23 cellular contexts compared by ENCODE assay signal in genomic region chrX:39451061-39451460, GRCh38.
"Had no signal": no experiment of that assay in that cellular context is flagged by ENCODE, and none has a peak within 500 bp of the region (broad histone marks: within the 10 kb centered on the region; RNA-seq: fewer than 3 reads in every experiment).

No MANE protein-coding gene starts in this region.

- H3K36me3 ChIP-seq: colonic mucosa, gastrocnemius medialis, left ventricle myocardium inferior, neural progenitor cell, suprapubic skin, tibial artery had no signal

- H3K4me3 ChIP-seq: body of pancreas, colonic mucosa, gastrocnemius medialis, left ventricle myocardium inferior, neural progenitor cell, suprapubic skin, tibial artery had no signal

- H3K9me3 Mint-ChIP-seq: activated naive CD4-positive, alpha-beta T cell treated with anti-CD3 and anti-CD28 coated beads, Interleukin-2, amount 50 U/mL, for 24 hours; activated T-helper 17 cell treated with anti-CD3 and anti-CD28 coated beads, Interleukin-2, amount 50 U/mL, for 72 hours had no signal

- H3K4me1 ChIP-seq: body of pancreas, colonic mucosa, gastrocnemius medialis, left ventricle myocardium inferior, neural progenitor cell, suprapubic skin, tibial artery had no signal

- H3K27ac ChIP-seq: body of pancreas, colonic mucosa, gastrocnemius medialis, left ventricle myocardium inferior, neural progenitor cell, suprapubic skin, tibial artery had no signal

- H3K27ac Mint-ChIP-seq: activated naive CD4-positive, alpha-beta T cell treated with anti-CD3 and anti-CD28 coated beads, Interleukin-2, amount 50 U/mL, for 24 hours; activated T-helper 17 cell treated with anti-CD3 and anti-CD28 coated beads, Interleukin-2, amount 50 U/mL, for 72 hours; neural progenitor cell had no signal

- H3K4me3 Mint-ChIP-seq: activated T-helper 17 cell treated with anti-CD3 and anti-CD28 coated beads, Interleukin-2, amount 50 U/mL, for 72 hours; neural progenitor cell had no signal

- H3K27me3 Mint-ChIP-seq: activated naive CD4-positive, alpha-beta T cell treated with anti-CD3 and anti-CD28 coated beads, Interleukin-2, amount 50 U/mL, for 24 hours; activated T-helper 17 cell treated with anti-CD3 and anti-CD28 coated beads, Interleukin-2, amount 50 U/mL, for 72 hours had no signal

- H2AFZ ChIP-seq: neural progenitor cell had no signal

- H3K36me3 Mint-ChIP-seq: activated naive CD4-positive, alpha-beta T cell treated with anti-CD3 and anti-CD28 coated beads, Interleukin-2, amount 50 U/mL, for 24 hours; neural progenitor cell had no signal

- FAIRE-seq: islet of Langerhans had no signal

- H3K9ac ChIP-seq: neural progenitor cell had no signal

- H3K27me3 ChIP-seq: body of pancreas, colonic mucosa, gastrocnemius medialis, neural progenitor cell, suprapubic skin, tibial artery had no signal

- H3K9me3 ChIP-seq: body of pancreas, colonic mucosa, gastrocnemius medialis, left ventricle myocardium inferior, suprapubic skin had no signal

- H3K4me2 ChIP-seq: neural progenitor cell had no signal

- DNase-seq: activated CD4-positive, alpha-beta T cell treated with anti-CD3 and anti-CD28 coated beads for 4 hours; activated CD4-positive, alpha-beta T cell treated with anti-CD3 and anti-CD28 coated beads, Interleukin-2, amount 50 U/mL, for 4 hours; activated CD8-positive, alpha-beta memory T cell treated with anti-CD3 and anti-CD28 coated beads, Interleukin-2, amount 50 U/mL, for 4 hours; activated gamma-delta T cell treated with Interleukin-2 at 50 U/mL for 16 hours; activated T-cell treated with anti-CD3 and anti-CD28 coated beads, Interleukin-2, amount 50 U/mL, for 1 hour; anterior cingulate cortex; body of pancreas; cerebellar nuclear complex; colonic mucosa; gastrocnemius medialis; glutamatergic neuron; left ventricle myocardium inferior; occipital lobe; right cardiac atrium; stimulated activated CD4-positive, alpha-beta T cell treated with anti-CD3 and anti-CD28 coated beads, Interleukin-15, amount 100 ng/mL, for 24 hours; stimulated activated CD4-positive, alpha-beta T cell treated with anti-CD3 and anti-CD28 coated beads, Interleukin-2, amount 100 ng/mL, for 24 hours; T-helper 1 cell; tibial artery had no signal
